ENCODE assay signal across 8 cellular contexts in the genomic region with DNA sequence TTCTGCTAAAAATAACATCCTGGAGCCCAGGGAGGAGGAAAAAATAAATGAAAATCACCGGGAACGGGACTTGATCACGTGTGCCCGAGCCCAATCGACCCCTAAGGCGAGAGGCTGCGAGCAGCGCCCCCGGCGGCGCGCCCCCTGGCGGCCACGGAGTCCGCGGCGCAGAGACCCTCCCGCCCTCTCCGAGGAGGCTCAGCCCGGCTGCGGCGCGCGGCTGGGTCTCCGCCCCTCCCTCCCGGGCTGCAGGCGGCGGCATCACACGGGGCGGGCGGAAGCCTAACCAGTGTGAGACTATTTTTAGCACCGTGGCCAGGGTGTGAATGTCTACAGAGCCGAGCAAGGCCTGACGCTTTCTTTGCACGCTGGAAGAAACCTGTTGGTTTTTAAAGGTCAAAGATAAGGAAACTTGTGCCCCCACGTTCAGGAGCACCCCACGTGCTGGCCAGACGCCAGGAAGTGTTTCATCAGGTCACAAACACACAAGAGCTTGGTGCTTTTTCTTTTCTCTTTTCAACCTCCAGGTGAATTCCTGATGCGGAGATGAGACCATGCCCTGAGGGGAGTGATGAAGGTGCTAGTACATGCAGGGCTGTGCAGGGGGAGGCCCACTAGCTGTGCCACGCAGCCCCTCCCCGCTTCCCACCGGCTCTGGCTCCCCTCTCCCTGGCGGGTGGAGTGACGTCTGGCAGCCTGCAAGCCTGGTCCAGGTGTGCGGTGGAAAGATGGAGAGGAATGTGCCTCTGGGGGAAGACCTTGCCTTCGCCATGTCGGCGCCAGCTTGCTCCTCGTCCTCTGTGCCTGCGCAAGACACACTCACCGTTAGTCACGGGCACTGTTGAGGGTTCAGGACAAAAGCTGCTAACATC. TPM values are rescaled to one million over a fixed set of nuclear protein-coding genes. Genes with fewer than 3 reads are reported as not detected.
DNase-seq lines count a peak whose midpoint lies in the region; ATAC-seq and TF ChIP-seq lines count a peak whose summit lies in the region.

No MANE protein-coding gene starts in this region.

- no peaks in the 10 kb centered on the region for H3K9me3 Mint-ChIP-seq in activated T-helper 2 cell treated with anti-CD3 and anti-CD28 coated beads, Interferon-gamma antibody, Interleukin-2, Interleukin-4, amounts not matched to agents 10 μg/mL and 5 μg/mL and 100 μg/mL, durations not matched to agents 14 hours and 24 hours and 36 hours
- no peaks in the 10 kb centered on the region for H3K9me3 Mint-ChIP-seq in neural crest cell
- no peaks in the 10 kb centered on the region for H3K9me3 Mint-ChIP-seq in stimulated activated naive CD8-positive, alpha-beta T cell treated with anti-CD3 and anti-CD28 coated beads, Interleukin-15, amount 100 ng/mL, for 72 hours

- H3K27me3 Mint-ChIP-seq in activated T-helper 2 cell treated with anti-CD3 and anti-CD28 coated beads, Interferon-gamma antibody, Interleukin-2, Interleukin-4, amounts not matched to agents 10 μg/mL and 5 μg/mL and 100 μg/mL, durations not matched to agents 14 hours and 24 hours and 36 hours (ENCODE audit: low read depth) = no peaks in the 10 kb centered on the region
- no peaks in the 10 kb centered on the region for H3K27me3 Mint-ChIP-seq in neural crest cell (ENCODE audit: low read depth)
- H3K27me3 Mint-ChIP-seq in stimulated activated naive CD8-positive, alpha-beta T cell treated with anti-CD3 and anti-CD28 coated beads, Interleukin-15, amount 100 ng/mL, for 72 hours = no peaks in the 10 kb centered on the region

- H3K4me3 ChIP-seq in H7 (ENCODE audit: insufficient read depth, low read depth, low read length) (peak overlapping the region; percentile 19; the same call in 1 of the 2 replicates), LNCaP clone FGC (ENCODE audit: low read depth, low read length) (no peak overlapping the region), fibroblast of pulmonary artery (replicated peaks; ENCODE audit: low read depth, low read length) (peak overlapping the region; percentile 36)

- ATAC-seq in stimulated activated naive CD8-positive, alpha-beta T cell treated with anti-CD3 and anti-CD28 coated beads, Interleukin-15, amount 100 ng/mL, for 72 hours = peak; percentile 99

- H3K36me3 Mint-ChIP-seq in activated T-helper 2 cell treated with anti-CD3 and anti-CD28 coated beads, Interferon-gamma antibody, Interleukin-2, Interleukin-4, amounts not matched to agents 10 μg/mL and 5 μg/mL and 100 μg/mL, durations not matched to agents 14 hours and 24 hours and 36 hours (ENCODE audit: low read depth) = peaks cover 7% of the 10 kb centered on the region
- peaks cover 12% of the 10 kb centered on the region for H3K36me3 Mint-ChIP-seq in neural crest cell (ENCODE audit: low read depth)

- peak overlapping the region; percentile 62 for H3K4me3 Mint-ChIP-seq in activated T-helper 2 cell treated with anti-CD3 and anti-CD28 coated beads, Interferon-gamma antibody, Interleukin-2, Interleukin-4, amounts not matched to agents 10 μg/mL and 5 μg/mL and 100 μg/mL, durations not matched to agents 14 hours and 24 hours and 36 hours (ENCODE audit: low read depth)
- H3K4me3 Mint-ChIP-seq in neural crest cell = peak overlapping the region; percentile 73
- peak overlapping the region; percentile 82 for H3K4me3 Mint-ChIP-seq in stimulated activated naive CD8-positive, alpha-beta T cell treated with anti-CD3 and anti-CD28 coated beads, Interleukin-15, amount 100 ng/mL, for 72 hours

- DNase-seq in G401 (ENCODE audit: low spot score) = peak; percentile 80
- peak; percentile 99 for DNase-seq in H7
- peak; percentile 26 for DNase-seq in LNCaP clone FGC (ENCODE audit: low read depth)
- DNase-seq in RPMI7951 (ENCODE audit: low read depth) = peak; percentile 86
- DNase-seq in activated T-helper 2 cell treated with anti-CD3 and anti-CD28 coated beads, Interferon-gamma antibody, Interleukin-2, Interleukin-4, amounts not matched to agents 10 μg/mL and 5 μg/mL and 100 μg/mL, durations not matched to agents 14 hours and 24 hours and 36 hours (ENCODE audit: low spot score) = peak; percentile 90
- peak; percentile 81 for DNase-seq in fibroblast of pulmonary artery (ENCODE audit: low read depth)
- DNase-seq in neural crest cell (ENCODE audit: low read depth, low spot score) = peak; percentile 88
- DNase-seq in stimulated activated naive CD8-positive, alpha-beta T cell treated with anti-CD3 and anti-CD28 coated beads, Interleukin-15, amount 100 ng/mL, for 72 hours = peak; percentile 97

- in situ Hi-C loops in G401 (cut with HindIII; ENCODE audit: low sequenced_read_pairs) = no loop called here

- TF ChIP-seq CTCF in LNCaP clone FGC (IDR thresholded peaks at IDR 0.05; ENCODE audit: control insufficient read depth, extremely low read depth, insufficient read depth) (peak; percentile 84), fibroblast of pulmonary artery (IDR thresholded peaks at IDR 0.05; ENCODE audit: low read length, missing control alignments) (peak; percentile 41), neural crest cell (conservative IDR thresholded peaks at IDR 0.05) (peak; percentile 98)

- H3K4me1 Mint-ChIP-seq in activated T-helper 2 cell treated with anti-CD3 and anti-CD28 coated beads, Interferon-gamma antibody, Interleukin-2, Interleukin-4, amounts not matched to agents 10 μg/mL and 5 μg/mL and 100 μg/mL, durations not matched to agents 14 hours and 24 hours and 36 hours (ENCODE audit: low read depth) = peaks cover 30% of the 10 kb centered on the region
- peaks cover 29% of the 10 kb centered on the region for H3K4me1 Mint-ChIP-seq in neural crest cell
- H3K4me1 Mint-ChIP-seq in stimulated activated naive CD8-positive, alpha-beta T cell treated with anti-CD3 and anti-CD28 coated beads, Interleukin-15, amount 100 ng/mL, for 72 hours = peaks cover 53% of the 10 kb centered on the region

- H3K27me3 ChIP-seq in H7 (ENCODE audit: control insufficient read depth, insufficient read depth, low read length) = peaks cover 10% of the 10 kb centered on the region

- H3K36me3 ChIP-seq in H7 (replicated peaks; ENCODE audit: control insufficient read depth, insufficient read depth, low read length) = no peaks in the 10 kb centered on the region; the same call in 1 of the 2 replicates

- peak overlapping the region; percentile 98 for H3K27ac Mint-ChIP-seq in activated T-helper 2 cell treated with anti-CD3 and anti-CD28 coated beads, Interferon-gamma antibody, Interleukin-2, Interleukin-4, amounts not matched to agents 10 μg/mL and 5 μg/mL and 100 μg/mL, durations not matched to agents 14 hours and 24 hours and 36 hours
- peak overlapping the region; percentile 62 for H3K27ac Mint-ChIP-seq in neural crest cell (ENCODE audit: unreplicated experiment)
- peak overlapping the region; percentile 98 to 99 for H3K27ac Mint-ChIP-seq in stimulated activated naive CD8-positive, alpha-beta T cell treated with anti-CD3 and anti-CD28 coated beads, Interleukin-15, amount 100 ng/mL, for 72 hours

- intact Hi-C loops in activated T-helper 2 cell treated with anti-CD3 and anti-CD28 coated beads, Interferon-gamma antibody, Interleukin-2, Interleukin-4, amounts not matched to agents 10 μg/mL and 5 μg/mL and 100 μg/mL, durations not matched to agents 14 hours and 24 hours and 36 hours (cut with micrococcal nuclease) = loop anchor here (1.0 to 5.0 kb wide), 6 partner anchors 14 to 180 kb away; no protein-coding TSS in a partner anchor

RNA-seq across cellular contexts. Expression of gene DNMT3A, which starts 35.3 kb away (rescaled TPM):
- 11.5 and 11.8 TPM in 2 replicates for total RNA-seq in G401 (2014; rRNA removed; shearing (Covaris generic))
- total RNA-seq in H7 (2014; rRNA removed; shearing (Covaris generic)) = 48.6 and 63.1 TPM in 2 replicates
- 1.4 and 2.3 TPM in 2 replicates for total RNA-seq in RPMI7951 (2014; rRNA removed; shearing (Covaris generic))
- total RNA-seq in activated T-helper 2 cell treated with anti-CD3 and anti-CD28 coated beads, Interferon-gamma antibody, Interleukin-2, Interleukin-4, amounts not matched to agents 10 μg/mL and 5 μg/mL and 100 μg/mL, durations not matched to agents 14 hours and 24 hours and 36 hours = 86.8 and 91.3 TPM in 2 replicates
- total RNA-seq in neural crest cell = 113 and 114 TPM in 2 replicates

Comparison
In these comparisons a context has a peak if more than half of its experiments do, and no peak if none do; other contexts are left out.
1. DNase-seq: peak in every context shown above with its lines; median percentile 99 in H7; 97 in stimulated activated naive CD8-positive, alpha-beta T cell treated with anti-CD3 and anti-CD28 coated beads, Interleukin-15, amount 100 ng/mL, for 72 hours; 90 in activated T-helper 2 cell treated with anti-CD3 and anti-CD28 coated beads, Interferon-gamma antibody, Interleukin-2, Interleukin-4, amounts not matched to agents 10 μg/mL and 5 μg/mL and 100 μg/mL, durations not matched to agents 14 hours and 24 hours and 36 hours; 88 in neural crest cell; 86 in RPMI7951; 81 in fibroblast of pulmonary artery; 80 in G401; 26 in LNCaP clone FGC.
2. CTCF ChIP-seq: peak in every context shown above with its lines; median percentile 98 in neural crest cell; 84 in LNCaP clone FGC; 41 in fibroblast of pulmonary artery.